In genomic region chr6:106927531-106928398, GRCh38 we compare ENCODE assay signal across 8 cellular contexts. TPM values are rescaled to one million over a fixed set of nuclear protein-coding genes. Genes with fewer than 3 reads are reported as not detected.
DNase-seq lines count a peak whose midpoint lies in the region; ATAC-seq and TF ChIP-seq lines count a peak whose summit lies in the region.

No MANE protein-coding gene starts in this region.

- TF ChIP-seq RAD21 in Ishikawa (IDR thresholded peaks at IDR 0.05; ENCODE audit: low read depth) = 0 out of 2 replicates have a peak, but pooled peaks have one; percentile 2

- TF ChIP-seq EP300 in Ishikawa (IDR thresholded peaks at IDR 0.05; ENCODE audit: borderline replicate concordance) = no peak

- H3K27me3 ChIP-seq in spleen (replicated peaks in 1 of 7) = peaks cover 0 to 24% (median 0%) of the 10 kb centered on the region in 7 donors

- TF ChIP-seq POLR2A in spleen (IDR thresholded peaks at IDR 0.05) = no peak

- ATAC-seq in HG03571 (IDR thresholded peaks at IDR 0.05; ENCODE audit: unreplicated experiment) (no peak), GM21786 (IDR thresholded peaks at IDR 0.05; ENCODE audit: unreplicated experiment) (no peak)

- DNase-seq in AG08396 (ENCODE audit: low spot score) (peak; percentile 53), kidney glomerular epithelial cell (lab: John Stamatoyannopoulos, UW) (peak; percentile 49), Ammon's horn (ENCODE audit: low spot score) (no peak), spleen (no peak)
- DNase-seq in activated CD8-positive, alpha-beta memory T cell treated with anti-CD3 and anti-CD28 coated beads, Interleukin-2, amount 50 U/mL, for 48 hours = peak; percentile 57

- intact Hi-C loops in spleen (cut with DNase I; ENCODE audit: low total_unique reads) = no loop called here

- no peak overlapping the region for H3K27ac ChIP-seq in spleen

- no peak overlapping the region for H3K4me3 ChIP-seq in spleen

- 27 to 41% (median 31%) methylated on average over 5 of the region's 5 CpGs for WGBS in spleen, 5 donors

- no peaks in the 10 kb centered on the region for H3K36me3 ChIP-seq in spleen

- no peaks in the 10 kb centered on the region for H3K9me3 ChIP-seq in spleen

- H3K4me1 ChIP-seq in spleen = no peaks in the 10 kb centered on the region

- TF ChIP-seq CTCF in spleen (IDR thresholded peaks at IDR 0.05 in 8 of 11, conservative IDR thresholded peaks at IDR 0.05 in 3 of 11) = no peak

TF ChIP-seq in Ishikawa, 13 proteins besides CTCF, POLR2A, EP300 and RAD21:
- TF ChIP-seq, protein P1, sequence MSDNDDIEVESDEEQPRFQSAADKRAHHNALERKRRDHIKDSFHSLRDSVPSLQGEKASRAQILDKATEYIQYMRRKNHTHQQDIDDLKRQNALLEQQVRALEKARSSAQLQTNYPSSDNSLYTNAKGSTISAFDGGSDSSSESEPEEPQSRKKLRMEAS (IDR thresholded peaks at IDR 0.05) = no peak
- TF ChIP-seq REST (IDR thresholded peaks at IDR 0.05; ENCODE audit: low read depth) = peak; percentile 98

RNA-seq across cellular contexts. Expression of gene CD24, which starts 46.8 kb away (rescaled TPM):
- 100 to 1,000 TPM in 1 of 7 donors, 10 to 100 TPM in 6; 28.3 to 100 (median 37.1) TPM for total RNA-seq in spleen
- polyA plus RNA-seq in spleen = 100 to 1,000 TPM in 2 of 3 donors, 10 to 100 TPM in 1; 89.3 to 119 (median 119) TPM

Comparison
In these comparisons a context has a peak if more than half of its experiments do, and no peak if none do; other contexts are left out.
1. DNase-seq: peak in AG08396 (single experiment), activated CD8-positive, alpha-beta memory T cell treated with anti-CD3 and anti-CD28 coated beads, Interleukin-2, amount 50 U/mL, for 48 hours (single experiment) and kidney glomerular epithelial cell (single experiment); none in Ammon's horn (single experiment) and spleen (single experiment).